19 cellular contexts compared by ENCODE assay signal in the genomic region with DNA sequence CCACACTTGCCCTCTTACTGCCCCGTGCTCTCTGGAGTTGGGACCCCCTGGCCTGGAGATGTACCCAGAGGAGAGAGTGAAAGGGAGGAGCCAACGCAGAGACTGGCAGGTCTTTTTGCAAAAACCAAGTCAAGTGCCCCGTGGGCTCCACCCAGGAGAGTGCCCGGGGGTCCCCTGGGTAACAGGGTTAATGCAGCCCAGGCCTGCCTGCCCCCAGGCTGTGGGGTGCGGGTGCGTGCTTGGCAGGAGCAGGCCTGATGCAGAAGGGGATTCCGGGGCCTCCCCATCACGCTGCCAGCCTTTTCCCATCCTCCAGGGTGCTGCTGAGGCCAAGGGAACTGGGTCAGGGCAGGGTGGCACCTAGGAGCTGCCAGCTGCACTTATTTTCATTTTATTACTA.
"Had no signal": no experiment of that assay in that cellular context is flagged by ENCODE, and none has a peak within 500 bp of the region (broad histone marks: within the 10 kb centered on the region; RNA-seq: fewer than 3 reads in every experiment).

No MANE protein-coding gene starts in this region.

- ATAC-seq: gastrocnemius medialis; heart right ventricle; naive thymus-derived CD4-positive, alpha-beta T cell; pancreas; right lobe of liver; stimulated activated effector memory CD8-positive, alpha-beta T cell treated with anti-CD3 and anti-CD28 coated beads, Interleukin-12 subunit alpha, Interleukin-12 subunit beta, amount 100 ng/mL, for 72 hours had no signal

- H3K27ac Mint-ChIP-seq: dendritic cell treated with granulocyte-macrophage colony-stimulating factor and Interleukin-4, amounts not matched to agents 40 ng/mL and 50 ng/mL, for 4 days; naive thymus-derived CD4-positive, alpha-beta T cell; progenitor cell of endocrine pancreas; stimulated activated effector memory CD8-positive, alpha-beta T cell treated with anti-CD3 and anti-CD28 coated beads, Interleukin-12 subunit alpha, Interleukin-12 subunit beta, amount 100 ng/mL, for 72 hours had no signal

- H3K4me3 Mint-ChIP-seq: central memory CD8-positive, alpha-beta T cell; dendritic cell treated with granulocyte-macrophage colony-stimulating factor and Interleukin-4, amounts not matched to agents 40 ng/mL and 50 ng/mL, for 4 days; naive thymus-derived CD4-positive, alpha-beta T cell; neural crest cell; stimulated activated effector memory CD8-positive, alpha-beta T cell treated with anti-CD3 and anti-CD28 coated beads, Interleukin-12 subunit alpha, Interleukin-12 subunit beta, amount 100 ng/mL, for 72 hours had no signal

- H3K36me3 Mint-ChIP-seq: naive thymus-derived CD4-positive, alpha-beta T cell; stimulated activated effector memory CD8-positive, alpha-beta T cell treated with anti-CD3 and anti-CD28 coated beads, Interleukin-12 subunit alpha, Interleukin-12 subunit beta, amount 100 ng/mL, for 72 hours had no signal

- H3K4me3 ChIP-seq: gastrocnemius medialis, heart right ventricle, pancreas, right lobe of liver, stomach, thoracic aorta, transverse colon had no signal

- H3K9me3 Mint-ChIP-seq: central memory CD8-positive, alpha-beta T cell; dendritic cell treated with granulocyte-macrophage colony-stimulating factor and Interleukin-4, amounts not matched to agents 40 ng/mL and 50 ng/mL, for 4 days; naive thymus-derived CD4-positive, alpha-beta T cell; neural crest cell; stimulated activated effector memory CD8-positive, alpha-beta T cell treated with anti-CD3 and anti-CD28 coated beads, Interleukin-12 subunit alpha, Interleukin-12 subunit beta, amount 100 ng/mL, for 72 hours had no signal

- H3K4me1 Mint-ChIP-seq: central memory CD8-positive, alpha-beta T cell; naive thymus-derived CD4-positive, alpha-beta T cell; stimulated activated effector memory CD8-positive, alpha-beta T cell treated with anti-CD3 and anti-CD28 coated beads, Interleukin-12 subunit alpha, Interleukin-12 subunit beta, amount 100 ng/mL, for 72 hours had no signal

- H3K27ac ChIP-seq: gastrocnemius medialis, heart right ventricle, pancreas, right lobe of liver, thoracic aorta, transverse colon had no signal

- H3K36me3 ChIP-seq: gastrocnemius medialis, heart right ventricle, pancreas, right lobe of liver, stomach, thoracic aorta, transverse colon had no signal

- DNase-seq: erythroblast; gastrocnemius medialis; heart right ventricle; hypothalamus; naive thymus-derived CD4-positive, alpha-beta T cell; nucleus accumbens; right lobe of liver; stimulated activated CD4-positive, alpha-beta T cell treated with anti-CD3 and anti-CD28 coated beads, Interleukin-4, amount 100 ng/mL, for 1 hour; stimulated activated CD8-positive, alpha-beta memory T cell treated with anti-CD3 and anti-CD28 coated beads, Interleukin-4, amount 100 ng/mL, for 48 hours; stomach; substantia nigra; transverse colon had no signal

- H3K27me3 ChIP-seq: gastrocnemius medialis, pancreas, right lobe of liver, transverse colon had no signal

- H3K9me3 ChIP-seq: gastrocnemius medialis, heart right ventricle, pancreas, right lobe of liver, stomach, thoracic aorta, transverse colon had no signal
